Comparison of ENCODE assay signal across 10 cellular contexts in genomic region chr3:137764001-137764433, GRCh38. TPM values are rescaled to one million over a fixed set of nuclear protein-coding genes. Genes with fewer than 3 reads are reported as not detected.
DNase-seq lines count a peak whose midpoint lies in the region; ATAC-seq, FAIRE-seq and TF ChIP-seq lines count a peak whose summit lies in the region.
"Had no signal": no experiment of that assay in that cellular context is flagged by ENCODE, and none has a peak within 500 bp of the region (broad histone marks: within the 10 kb centered on the region; RNA-seq: fewer than 3 reads in every experiment).

SOX14 (plus strand) TSS chr3:137764315; CDS start chr3:137764785, 470 bp downstream.

- H3K27ac Mint-ChIP-seq in Calu3 (ENCODE audit: unreplicated experiment) (peak within 1 kb of the TSS; percentile 19), astrocyte (ENCODE audit: unreplicated experiment) (no peak within 1 kb of the TSS)

- H3K4ac ChIP-seq in mesendoderm (ENCODE audit: low read depth, low read length) = no peak within 1 kb of the TSS

- no peak within 1 kb of the TSS for H2AFZ ChIP-seq in astrocyte (ENCODE audit: low read depth, low read length)

- no peak for FAIRE-seq in astrocyte (lab: Jason Lieb, UNC)

- no peaks in the 10 kb centered on the region for H3K4me1 ChIP-seq in HEK293 (ENCODE audit: control insufficient read depth, insufficient read depth, low read length)
- no peaks in the 10 kb centered on the region for H3K4me1 ChIP-seq in astrocyte (ENCODE audit: insufficient read depth, low read length)
- H3K4me1 ChIP-seq in mesendoderm (ENCODE audit: control insufficient read depth, low read depth, low read length) = peaks cover 2% of the 10 kb centered on the region
- H3K4me1 ChIP-seq in A673 (ENCODE audit: insufficient read depth, low read length, poor library complexity, severe bottlenecking) = no peaks in the 10 kb centered on the region

- peaks cover 89% of the 10 kb centered on the region for H3K27me3 Mint-ChIP-seq in Calu3 (ENCODE audit: unreplicated experiment)
- H3K27me3 Mint-ChIP-seq in astrocyte (ENCODE audit: low read depth, unreplicated experiment) = peaks cover 92% of the 10 kb centered on the region

- WGBS in mesendoderm (ENCODE audit: extremely low coverage, insufficient coverage, low lambda C conversion rate) = no CpG with 5 or more reads among the region's 30 CpGs

- peak; percentile 80 for DNase-seq in Calu3
- DNase-seq in astrocyte (ENCODE audit: low read depth) = no peak
- DNase-seq in mesendoderm = peak; percentile 87
- DNase-seq in A673 (ENCODE audit: low spot score) = no peak
- DNase-seq in OCI-M2 (lab: John Stamatoyannopoulos, UW; ENCODE audit: unreplicated experiment) = no peak
- DNase-seq: T-helper 2 cell had no signal

- intact Hi-C loops in Calu3 (cut with micrococcal nuclease; ENCODE audit: unreplicated experiment) (no loop called here), A673 (cut with micrococcal nuclease; ENCODE audit: unreplicated experiment) (loop anchor here (10.0 kb wide), 1 partner anchor 659 kb away; no protein-coding TSS in a partner anchor)

- H3K18ac ChIP-seq in mesendoderm (ENCODE audit: low read length) = no peak within 1 kb of the TSS

- H3K79me2 ChIP-seq in astrocyte (ENCODE audit: insufficient read depth, low read length) (no peaks in the 10 kb centered on the region), mesendoderm (ENCODE audit: control insufficient read depth, insufficient read depth, low read length) (no peaks in the 10 kb centered on the region)

- peak within 1 kb of the TSS; percentile 92 for H3K23ac ChIP-seq in mesendoderm (ENCODE audit: low read length)

- H4K5ac ChIP-seq in mesendoderm (ENCODE audit: low read length) = no peak within 1 kb of the TSS

- H3K4me1 Mint-ChIP-seq in Calu3 (ENCODE audit: low read depth, unreplicated experiment) (peaks cover 8% of the 10 kb centered on the region), astrocyte (ENCODE audit: low read depth, unreplicated experiment) (peaks cover 1% of the 10 kb centered on the region)

- peak within 1 kb of the TSS; percentile 36 for H3K56ac ChIP-seq in mesendoderm (ENCODE audit: low read length)

- TF ChIP-seq CTCF in Calu3 (IDR thresholded peaks at IDR 0.05; ENCODE audit: unreplicated experiment) (no peak), HEK293 (tag by site-specific recombination; IDR thresholded peaks at IDR 0.05) (no peak), astrocyte (IDR thresholded peaks at IDR 0.05; ENCODE audit: insufficient read depth, low read depth, low read length) (no peak), A673 (conservative IDR thresholded peaks at IDR 0.05; ENCODE audit: low read depth, low read length) (no peak)

- no peak within 1 kb of the TSS for H2BK120ac ChIP-seq in mesendoderm (ENCODE audit: low read depth, low read length)

- H2AK5ac ChIP-seq in mesendoderm (ENCODE audit: low read length) = no peak within 1 kb of the TSS

- CTCF ChIA-PET in Calu3 (lab: Charles Lee) = interaction anchor here (0.7 kb wide), 1 partner anchor 753 kb away, joined by 3 read pairs; no protein-coding TSS in a partner anchor
- CTCF ChIA-PET in HEK293 (lab: Yijun Ruan, JAX) = interaction anchor here (0.6 kb wide), 1 partner anchor 206 kb away, joined by 3 read pairs; no protein-coding TSS in a partner anchor
- CTCF ChIA-PET in A673 (lab: Charles Lee) = no interaction called here

- H3K9me3 Mint-ChIP-seq in Calu3 (ENCODE audit: low read depth, unreplicated experiment) = peaks cover 10% of the 10 kb centered on the region
- H3K9me3 Mint-ChIP-seq in astrocyte (ENCODE audit: unreplicated experiment) = peaks cover 15% of the 10 kb centered on the region

- H3K4me2 ChIP-seq in astrocyte (ENCODE audit: low read length) (peak within 1 kb of the TSS; percentile 41), mesendoderm (ENCODE audit: low read length) (peak within 1 kb of the TSS; percentile 57)

- H3K79me1 ChIP-seq in mesendoderm (ENCODE audit: low read length) = no peaks in the 10 kb centered on the region

- H3K27me3 ChIP-seq in astrocyte (ENCODE audit: insufficient read depth, low read length) (peaks cover 85% of the 10 kb centered on the region), mesendoderm (ENCODE audit: insufficient read depth, low read length, poor library complexity) (peaks cover 88% of the 10 kb centered on the region), A673 (replicated peaks; ENCODE audit: insufficient read depth, low read depth, low read length, poor library complexity) (peaks cover 96% of the 10 kb centered on the region)

- POLR2A ChIA-PET in HEK293 (lab: Yijun Ruan, JAX) (no interaction called here), A673 (lab: Charles Lee; ENCODE audit: low non-redundant PET) (no interaction called here)

- peak within 1 kb of the TSS; percentile 81 for H3K4me3 Mint-ChIP-seq in Calu3 (ENCODE audit: low read depth, unreplicated experiment)
- peak within 1 kb of the TSS; percentile 50 for H3K4me3 Mint-ChIP-seq in astrocyte (ENCODE audit: unreplicated experiment)

- H4K20me1 ChIP-seq in astrocyte (ENCODE audit: insufficient read depth, low read length) = no peaks in the 10 kb centered on the region

- H3K27ac ChIP-seq in HEK293 (ENCODE audit: extremely low read depth, low read depth, low read length) (no peak within 1 kb of the TSS), astrocyte (ENCODE audit: low read depth, low read length) (no peak within 1 kb of the TSS), mesendoderm (ENCODE audit: low read depth, low read length) (no peak within 1 kb of the TSS), A673 (ENCODE audit: low read depth, low read length, poor library complexity, severe bottlenecking) (no peak within 1 kb of the TSS)

- H3K9me3 ChIP-seq in HEK293 (ENCODE audit: control insufficient read depth, insufficient read depth, low read depth, low read length) (no peaks in the 10 kb centered on the region), astrocyte (ENCODE audit: insufficient read depth, low read depth, low read length) (no peaks in the 10 kb centered on the region), A673 (ENCODE audit: low read depth, low read length, poor library complexity, severe bottlenecking) (no peaks in the 10 kb centered on the region)

- H3K36me3 Mint-ChIP-seq in Calu3 (ENCODE audit: insufficient read depth, unreplicated experiment) (peaks cover 13% of the 10 kb centered on the region), astrocyte (ENCODE audit: low read depth, unreplicated experiment) (peaks cover 3% of the 10 kb centered on the region)

- ATAC-seq in HG03159 (IDR thresholded peaks at IDR 0.05; ENCODE audit: unreplicated experiment) (no peak), HG02870 (IDR thresholded peaks at IDR 0.05; ENCODE audit: unreplicated experiment) (no peak)

- H3K9ac ChIP-seq in astrocyte (ENCODE audit: low read length) (no peak within 1 kb of the TSS), mesendoderm (ENCODE audit: low read length) (no peak within 1 kb of the TSS)

- H2BK15ac ChIP-seq in mesendoderm (replicated peaks; ENCODE audit: low read depth) = no peak within 1 kb of the TSS

- no TSS peak for BruUV-seq in Calu3 (replicated peaks; lab: Mats Ljungman, UMichigan)
- BruUV-seq in A673 (replicated peaks; lab: Mats Ljungman, UMichigan) = no TSS peak

- no peak within 1 kb of the TSS for H4K8ac ChIP-seq in mesendoderm (ENCODE audit: low read depth, low read length)

- H3K36me3 ChIP-seq in HEK293 (ENCODE audit: control insufficient read depth in 2 of 2, insufficient read depth in 1 of 2, low read length in 2 of 2) (no peaks in the 10 kb centered on the region), astrocyte (ENCODE audit: insufficient read depth, low read length) (no peaks in the 10 kb centered on the region), mesendoderm (ENCODE audit: control insufficient read depth, insufficient read depth, low read length) (no peaks in the 10 kb centered on the region), A673 (ENCODE audit: insufficient read depth, low read length, poor library complexity, severe bottlenecking) (no peaks in the 10 kb centered on the region)

- no peak within 1 kb of the TSS for H2BK5ac ChIP-seq in mesendoderm (ENCODE audit: low read length)

- H3K4me3 ChIP-seq in HEK293 (ENCODE audit: low read depth, low read length) = peak within 1 kb of the TSS; percentile 20
- H3K4me3 ChIP-seq in astrocyte (ENCODE audit: insufficient read depth, low read depth, low read length) = no peak within 1 kb of the TSS
- no peak within 1 kb of the TSS for H3K4me3 ChIP-seq in mesendoderm (ENCODE audit: low read length)
- H3K4me3 ChIP-seq in A673 (ENCODE audit: low read depth, low read length, poor library complexity, severe bottlenecking) = no peak within 1 kb of the TSS

RNA-seq across cellular contexts. Expression of gene SOX14, which starts in this region (rescaled TPM):
- total RNA-seq in Calu3 (2022) (not detected in 2 replicates), astrocyte (0.09 TPM in 1 of 2 replicates, not detected in the other), A673 (2021) (not detected in 2 replicates)
- polyA plus RNA-seq in mesendoderm (2013, experiment 1 of 2) = 0.41 TPM
- polyA plus RNA-seq in mesendoderm (2013, experiment 2 of 2) = 0.43 TPM
- total RNA-seq: kidney epithelial cell had no signal

Comparison
In these comparisons a context has a peak if more than half of its experiments do, and no peak if none do; other contexts are left out.
1. Peak in DNase-seq in Calu3; RNA of the gene not detected or under 1 TPM.